Comparison of ENCODE assay signal across 35 cellular contexts in the genomic region with DNA sequence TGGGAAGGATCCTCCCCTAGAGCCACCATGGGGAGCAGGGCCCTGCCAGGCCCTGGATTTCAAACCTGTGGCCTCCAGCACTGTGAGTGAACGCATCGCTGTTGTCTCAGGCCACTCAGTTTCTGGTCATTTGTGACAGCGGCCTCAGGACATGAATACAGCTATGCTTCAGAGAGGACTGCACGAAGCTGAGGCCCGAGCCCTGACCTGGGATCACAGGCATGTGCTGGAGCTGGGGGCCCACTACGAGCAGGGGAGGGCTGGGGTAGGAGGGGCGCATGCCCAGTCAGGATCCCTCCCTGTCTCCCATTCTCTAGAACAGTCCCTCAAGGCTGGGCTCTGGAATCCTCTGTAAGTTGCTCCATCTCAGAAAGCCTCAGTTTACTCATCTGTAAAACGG.
"Had no signal": no experiment of that assay in that cellular context is flagged by ENCODE, and none has a peak within 500 bp of the region (broad histone marks: within the 10 kb centered on the region; RNA-seq: fewer than 3 reads in every experiment).

No MANE protein-coding gene starts in this region.

- H3K27ac ChIP-seq: ascending aorta, brain microvascular endothelial cell, breast epithelium, VCaP had no signal

- DNase-seq: activated CD4-positive, alpha-beta memory T cell treated with anti-CD3 and anti-CD28 coated beads, Interleukin-2, amount 10 ng/mL, durations not matched to agents 7 days and 5 days; activated CD4-positive, alpha-beta T cell treated with anti-CD3 and anti-CD28 coated beads for 1 hour; activated CD4-positive, alpha-beta T cell treated with anti-CD3 and anti-CD28 coated beads for 36 hours; activated CD4-positive, alpha-beta T cell treated with anti-CD3 and anti-CD28 coated beads for 48 hours; activated CD4-positive, alpha-beta T cell treated with anti-CD3 and anti-CD28 coated beads, Interleukin-2, amount 10 ng/mL, durations not matched to agents 7 days and 5 days; activated CD4-positive, alpha-beta T cell treated with anti-CD3 and anti-CD28 coated beads, Interleukin-2, amount 50 U/mL, for 48 hours; activated CD4-positive, CD25-positive, alpha-beta regulatory T cell; activated CD8-positive, alpha-beta memory T cell treated with anti-CD3 and anti-CD28 coated beads for 24 hours; activated CD8-positive, alpha-beta memory T cell treated with anti-CD3 and anti-CD28 coated beads, Interleukin-2, amount 10 ng/mL, durations not matched to agents 7 days and 5 days; activated CD8-positive, alpha-beta memory T cell treated with anti-CD3 and anti-CD28 coated beads, Interleukin-2, amount 50 U/mL, for 48 hours; activated CD8-positive, alpha-beta T cell treated with anti-CD3 and anti-CD28 coated beads, Interleukin-2, amount 10 ng/mL, durations not matched to agents 7 days and 5 days; activated effector memory CD4-positive, alpha-beta T cell treated with Interleukin-2 at 50 U/mL for 16 hours; activated gamma-delta T cell; activated naive CD4-positive, alpha-beta T cell treated with anti-CD3 and anti-CD28 coated beads, Interleukin-2, amount 10 ng/mL, durations not matched to agents 7 days and 5 days; activated naive CD4-positive, alpha-beta T cell treated with Interleukin-2 at 50 U/mL for 16 hours; activated naive CD8-positive, alpha-beta T cell treated with anti-CD3 and anti-CD28 coated beads, Interleukin-2, amount 10 ng/mL, durations not matched to agents 7 days and 5 days; activated naive CD8-positive, alpha-beta T cell treated with anti-CD3 and anti-CD28 coated beads, Interleukin-2, amount 50 U/mL, for 24 hours; activated T-cell treated with anti-CD3 and anti-CD28 coated beads, Interleukin-2, amount 50 U/mL, for 24 hours; activated T-cell treated with anti-CD3 and anti-CD28 coated beads, Interleukin-2, amount 50 U/mL, for 48 hours; amygdala; anterior cingulate cortex; brain microvascular endothelial cell; central memory CD4-positive, alpha-beta T cell; T-helper 2 cell; T-helper 9 cell had no signal

- H3K27me3 Mint-ChIP-seq: activated CD4-positive, alpha-beta memory T cell treated with anti-CD3 and anti-CD28 coated beads, Interleukin-2, amount 10 ng/mL, durations not matched to agents 7 days and 5 days; activated CD4-positive, alpha-beta T cell treated with anti-CD3 and anti-CD28 coated beads, Interleukin-2, amount 10 ng/mL, durations not matched to agents 7 days and 5 days; activated naive CD4-positive, alpha-beta T cell treated with anti-CD3 and anti-CD28 coated beads, Interleukin-2, amount 10 ng/mL, durations not matched to agents 7 days and 5 days; activated naive CD8-positive, alpha-beta T cell treated with anti-CD3 and anti-CD28 coated beads, Interleukin-2, amount 10 ng/mL, durations not matched to agents 7 days and 5 days had no signal

- H3K9me3 Mint-ChIP-seq: activated CD4-positive, alpha-beta memory T cell treated with anti-CD3 and anti-CD28 coated beads, Interleukin-2, amount 10 ng/mL, durations not matched to agents 7 days and 5 days; activated CD4-positive, alpha-beta T cell treated with anti-CD3 and anti-CD28 coated beads, Interleukin-2, amount 10 ng/mL, durations not matched to agents 7 days and 5 days; activated naive CD4-positive, alpha-beta T cell treated with anti-CD3 and anti-CD28 coated beads, Interleukin-2, amount 10 ng/mL, durations not matched to agents 7 days and 5 days; activated naive CD4-positive, alpha-beta T cell treated with anti-CD3 and anti-CD28 coated beads, Interleukin-2, amount 50 U/mL, for 24 hours; activated naive CD8-positive, alpha-beta T cell treated with anti-CD3 and anti-CD28 coated beads, Interleukin-2, amount 10 ng/mL, durations not matched to agents 7 days and 5 days; activated naive CD8-positive, alpha-beta T cell treated with anti-CD3 and anti-CD28 coated beads, Interleukin-2, amount 50 U/mL, for 24 hours; activated T-cell treated with anti-CD3 and anti-CD28 coated beads, Interleukin-2, amount 50 U/mL, for 24 hours; activated T-helper 2 cell treated with anti-CD3 and anti-CD28 coated beads, Interferon-gamma antibody, Interleukin-2, Interleukin-4, amounts not matched to agents 10 μg/mL and 5 μg/mL and 100 μg/mL, durations not matched to agents 14 hours and 24 hours and 36 hours; T-helper 1 cell treated with Interleukin-12 subunit alpha and Interleukin-12 subunit beta and Interleukin-4 antibody, amounts not matched to agents 30 μg/mL and 1 μg/mL, for 36 hours; T-helper 2 cell treated with Interferon-gamma antibody and Interleukin-4, amounts not matched to agents 5 μg/mL and 100 μg/mL, for 36 hours; WTC11 had no signal

- H3K36me3 Mint-ChIP-seq: activated CD8-positive, alpha-beta memory T cell treated with anti-CD3 and anti-CD28 coated beads, Interleukin-2, amount 10 ng/mL, durations not matched to agents 7 days and 5 days; activated naive CD4-positive, alpha-beta T cell treated with anti-CD3 and anti-CD28 coated beads, Interleukin-2, amount 10 ng/mL, durations not matched to agents 7 days and 5 days; activated naive CD4-positive, alpha-beta T cell treated with anti-CD3 and anti-CD28 coated beads, Interleukin-2, amount 50 U/mL, for 24 hours; activated naive CD8-positive, alpha-beta T cell; activated naive CD8-positive, alpha-beta T cell treated with anti-CD3 and anti-CD28 coated beads, Interleukin-2, amount 10 ng/mL, durations not matched to agents 7 days and 5 days; WTC11 had no signal

- H3K4me3 Mint-ChIP-seq: activated CD4-positive, alpha-beta memory T cell treated with anti-CD3 and anti-CD28 coated beads, Interleukin-2, amount 10 ng/mL, durations not matched to agents 7 days and 5 days; activated CD4-positive, alpha-beta T cell treated with anti-CD3 and anti-CD28 coated beads for 36 hours; activated CD4-positive, alpha-beta T cell treated with anti-CD3 and anti-CD28 coated beads, Interleukin-2, amount 10 ng/mL, durations not matched to agents 7 days and 5 days; activated CD8-positive, alpha-beta memory T cell treated with anti-CD3 and anti-CD28 coated beads, Interleukin-2, amount 10 ng/mL, durations not matched to agents 7 days and 5 days; activated CD8-positive, alpha-beta T cell treated with anti-CD3 and anti-CD28 coated beads, Interleukin-2, amount 10 ng/mL, durations not matched to agents 7 days and 5 days; activated naive CD4-positive, alpha-beta T cell treated with anti-CD3 and anti-CD28 coated beads, Interleukin-2, amount 10 ng/mL, durations not matched to agents 7 days and 5 days; activated naive CD4-positive, alpha-beta T cell treated with anti-CD3 and anti-CD28 coated beads, Interleukin-2, amount 50 U/mL, for 24 hours; activated naive CD8-positive, alpha-beta T cell; activated naive CD8-positive, alpha-beta T cell treated with anti-CD3 and anti-CD28 coated beads, Interleukin-2, amount 10 ng/mL, durations not matched to agents 7 days and 5 days; activated naive CD8-positive, alpha-beta T cell treated with anti-CD3 and anti-CD28 coated beads, Interleukin-2, amount 50 U/mL, for 24 hours; activated T-cell treated with anti-CD3 and anti-CD28 coated beads, Interleukin-2, amount 50 U/mL, for 24 hours; T-helper 1 cell treated with Interleukin-12 subunit alpha and Interleukin-12 subunit beta and Interleukin-4 antibody, amounts not matched to agents 30 μg/mL and 1 μg/mL, for 36 hours; T-helper 2 cell treated with Interferon-gamma antibody and Interleukin-4, amounts not matched to agents 5 μg/mL and 100 μg/mL, for 36 hours; WTC11 had no signal

- H3K4me1 ChIP-seq: ascending aorta, breast epithelium had no signal

- H3K36me3 ChIP-seq: ascending aorta, brain microvascular endothelial cell, breast epithelium had no signal

- H3K4me1 Mint-ChIP-seq: activated CD4-positive, alpha-beta memory T cell treated with anti-CD3 and anti-CD28 coated beads, Interleukin-2, amount 10 ng/mL, durations not matched to agents 7 days and 5 days; activated CD4-positive, alpha-beta T cell treated with anti-CD3 and anti-CD28 coated beads for 36 hours; activated CD4-positive, alpha-beta T cell treated with anti-CD3 and anti-CD28 coated beads, Interleukin-2, amount 10 ng/mL, durations not matched to agents 7 days and 5 days; activated CD8-positive, alpha-beta memory T cell treated with anti-CD3 and anti-CD28 coated beads, Interleukin-2, amount 10 ng/mL, durations not matched to agents 7 days and 5 days; activated naive CD4-positive, alpha-beta T cell treated with anti-CD3 and anti-CD28 coated beads, Interleukin-2, amount 10 ng/mL, durations not matched to agents 7 days and 5 days; activated naive CD4-positive, alpha-beta T cell treated with anti-CD3 and anti-CD28 coated beads, Interleukin-2, amount 50 U/mL, for 24 hours; activated naive CD8-positive, alpha-beta T cell treated with anti-CD3 and anti-CD28 coated beads, Interleukin-2, amount 10 ng/mL, durations not matched to agents 7 days and 5 days; activated naive CD8-positive, alpha-beta T cell treated with anti-CD3 and anti-CD28 coated beads, Interleukin-2, amount 50 U/mL, for 24 hours had no signal

- ATAC-seq: activated CD4-positive, alpha-beta T cell treated with anti-CD3 and anti-CD28 coated beads for 36 hours; activated CD4-positive, CD25-positive, alpha-beta regulatory T cell treated with anti-CD3 and anti-CD28 coated beads, Interleukin-2, amount 50 U/mL, for 24 hours; activated CD8-positive, alpha-beta memory T cell treated with anti-CD3 and anti-CD28 coated beads, Interleukin-2, amount 10 ng/mL, durations not matched to agents 7 days and 5 days; activated CD8-positive, alpha-beta T cell treated with anti-CD3 and anti-CD28 coated beads, Interleukin-2, amount 10 ng/mL, durations not matched to agents 7 days and 5 days; activated naive CD8-positive, alpha-beta T cell treated with anti-CD3 and anti-CD28 coated beads, Interleukin-2, amount 50 U/mL, for 24 hours; WTC11 had no signal

- H3K27ac Mint-ChIP-seq: activated CD4-positive, alpha-beta memory T cell treated with anti-CD3 and anti-CD28 coated beads, Interleukin-2, amount 10 ng/mL, durations not matched to agents 7 days and 5 days; activated CD4-positive, alpha-beta T cell treated with anti-CD3 and anti-CD28 coated beads for 36 hours; activated CD4-positive, alpha-beta T cell treated with anti-CD3 and anti-CD28 coated beads, Interleukin-2, amount 10 ng/mL, durations not matched to agents 7 days and 5 days; activated CD8-positive, alpha-beta memory T cell treated with anti-CD3 and anti-CD28 coated beads, Interleukin-2, amount 10 ng/mL, durations not matched to agents 7 days and 5 days; activated CD8-positive, alpha-beta T cell treated with anti-CD3 and anti-CD28 coated beads, Interleukin-2, amount 10 ng/mL, durations not matched to agents 7 days and 5 days; activated naive CD4-positive, alpha-beta T cell treated with anti-CD3 and anti-CD28 coated beads, Interleukin-2, amount 10 ng/mL, durations not matched to agents 7 days and 5 days; activated naive CD4-positive, alpha-beta T cell treated with anti-CD3 and anti-CD28 coated beads, Interleukin-2, amount 50 U/mL, for 24 hours; activated naive CD8-positive, alpha-beta T cell; activated naive CD8-positive, alpha-beta T cell treated with anti-CD3 and anti-CD28 coated beads, Interleukin-2, amount 10 ng/mL, durations not matched to agents 7 days and 5 days; activated naive CD8-positive, alpha-beta T cell treated with anti-CD3 and anti-CD28 coated beads, Interleukin-2, amount 50 U/mL, for 24 hours; activated T-cell treated with anti-CD3 and anti-CD28 coated beads, Interleukin-2, amount 50 U/mL, for 24 hours; activated T-helper 2 cell treated with anti-CD3 and anti-CD28 coated beads, Interferon-gamma antibody, Interleukin-2, Interleukin-4, amounts not matched to agents 10 μg/mL and 5 μg/mL and 100 μg/mL, durations not matched to agents 14 hours and 24 hours and 36 hours; T-helper 1 cell treated with Interleukin-12 subunit alpha and Interleukin-12 subunit beta and Interleukin-4 antibody, amounts not matched to agents 30 μg/mL and 1 μg/mL, for 36 hours; T-helper 2 cell treated with Interferon-gamma antibody and Interleukin-4, amounts not matched to agents 5 μg/mL and 100 μg/mL, for 36 hours had no signal

- H3K27me3 ChIP-seq: ascending aorta, brain microvascular endothelial cell, breast epithelium had no signal

- H3K9me3 ChIP-seq: ascending aorta, breast epithelium had no signal

- H3K4me3 ChIP-seq: ascending aorta, breast epithelium had no signal
